Comparison of ENCODE assay signal across 24 cellular contexts in genomic region chr2:200270732-200271131, GRCh38. TPM values are rescaled to one million over a fixed set of nuclear protein-coding genes. Genes with fewer than 3 reads are reported as not detected.
DNase-seq lines count a peak whose midpoint lies in the region; ATAC-seq, FAIRE-seq and TF ChIP-seq lines count a peak whose summit lies in the region.
"Had no signal": no experiment of that assay in that cellular context is flagged by ENCODE, and none has a peak within 500 bp of the region (broad histone marks: within the 10 kb centered on the region; RNA-seq: fewer than 3 reads in every experiment).

No MANE protein-coding gene starts in this region.

- H3K36me3 ChIP-seq in HEK293 (ENCODE audit: control insufficient read depth in 2 of 2, insufficient read depth in 1 of 2, low read length in 2 of 2) = no peaks in the 10 kb centered on the region
- H3K36me3 ChIP-seq in PC-3 (ENCODE audit: low read depth, low read length) = no peaks in the 10 kb centered on the region
- H3K36me3 ChIP-seq in keratinocyte (ENCODE audit: control insufficient read depth in 2 of 2, extremely low read depth in 1 of 2, insufficient read depth in 2 of 2, low read length in 2 of 2) = no peaks in the 10 kb centered on the region
- H3K36me3 ChIP-seq: BE2C; BLaER1 treated with 17β-estradiol and CSF1 and Interleukin-3, amounts not matched to agents 10 nM and 100 nM; HAP-1 had no signal

- H3K4me2 ChIP-seq in PC-3 (ENCODE audit: low read length) (no peak overlapping the region), keratinocyte (ENCODE audit: control insufficient read depth, extremely low read depth, insufficient read depth, low read depth, low read length) (no peak overlapping the region)
- H3K4me2 ChIP-seq: A549, GM23338 had no signal

- POLR2A ChIA-PET in HEK293 (lab: Yijun Ruan, JAX) = no interaction called here
- POLR2A ChIA-PET in PC-3 (lab: Charles Lee; ENCODE audit: unreplicated experiment) = no interaction called here

- no peaks in the 10 kb centered on the region for H3K9me1 ChIP-seq in keratinocyte (ENCODE audit: control insufficient read depth, extremely low read depth, insufficient read depth, low read length)

- dilution Hi-C loops in keratinocyte (cut with MboI; ENCODE audit: extremely low pct_ligation_motif_present, low sequenced_read_pairs) = no loop called here

- H3F3A ChIP-seq in PC-3 (ENCODE audit: low read length, unreplicated experiment) = no peaks in the 10 kb centered on the region

- no peak overlapping the region for H3K27ac ChIP-seq in HEK293 (ENCODE audit: extremely low read depth, low read depth, low read length)
- H3K27ac ChIP-seq in PC-3 (ENCODE audit: low read length) = no peak overlapping the region
- H3K27ac ChIP-seq in keratinocyte (ENCODE audit: control insufficient read depth, insufficient read depth, low read length) = no peak overlapping the region
- H3K27ac ChIP-seq: A549; BLaER1 treated with 17β-estradiol and CSF1 and Interleukin-3, amounts not matched to agents 10 nM and 100 nM had no signal

- DNase-seq in PC-3 (peak; percentile 52), epithelial cell of esophagus (ENCODE audit: low read depth) (peak; percentile 69), keratinocyte (ENCODE audit: low read depth, low spot score) (no peak), GOT3 (lab: John Stamatoyannopoulos, UW) (no peak), pons (ENCODE audit: low spot score) (no peak)
- DNase-seq: 8988T; ACHN; AML-193; BE2C; CD4-positive, alpha-beta T cell; CD8-positive, alpha-beta memory T cell; DMS 273 treated with DMSO at 0.1 percent for 48 hours; DMS79; EL; GDM1 had no signal

- FAIRE-seq in keratinocyte (lab: Jason Lieb, UNC) = peak; percentile 65
- FAIRE-seq: A549, D721Med, GM12878, H54 had no signal

- H3K79me2 ChIP-seq in PC-3 (ENCODE audit: low read length) = no peaks in the 10 kb centered on the region
- H3K79me2 ChIP-seq in keratinocyte (ENCODE audit: control insufficient read depth, insufficient read depth, low read length) = no peaks in the 10 kb centered on the region

- H3K9me2 ChIP-seq in PC-3 (replicated peaks; ENCODE audit: low read length) = no peaks in the 10 kb centered on the region

- intact Hi-C loops in PC-3 (cut with micrococcal nuclease) = no loop called here

- H4K20me1 ChIP-seq in PC-3 (ENCODE audit: low read length) = no peaks in the 10 kb centered on the region
- H4K20me1 ChIP-seq in keratinocyte (ENCODE audit: control insufficient read depth, extremely low read depth, insufficient read depth, low read length) = no peaks in the 10 kb centered on the region
- H4K20me1 ChIP-seq: BLaER1 treated with 17β-estradiol and CSF1 and Interleukin-3, amounts not matched to agents 10 nM and 100 nM had no signal

- TF ChIP-seq CTCF in HEK293 (tag by site-specific recombination; IDR thresholded peaks at IDR 0.05) (no peak), PC-3 (conservative IDR thresholded peaks at IDR 0.05; ENCODE audit: low read depth, low read length) (no peak), epithelial cell of esophagus (IDR thresholded peaks at IDR 0.05; ENCODE audit: insufficient read depth, low read depth, low read length, missing control alignments) (no peak), keratinocyte (optimal IDR thresholded peaks at IDR 0.05 in 1 of 3, IDR thresholded peaks at IDR 0.05 in 1 of 3, conservative IDR thresholded peaks at IDR 0.05 in 1 of 3; ENCODE audit: extremely low read depth in 1 of 3, insufficient read depth in 2 of 3, low read length in 3 of 3) (no peak)

- 0 out of 2 replicates have a peak overlapping the region, but pooled peaks have one; percentile 9 for H2AFZ ChIP-seq in PC-3 (ENCODE audit: low read length)
- H2AFZ ChIP-seq in keratinocyte (ENCODE audit: control insufficient read depth, low read length) = no peak overlapping the region
- H2AFZ ChIP-seq: GM23338 had no signal

- H3K4me1 ChIP-seq in HEK293 (ENCODE audit: control insufficient read depth, insufficient read depth, low read length) (no peaks in the 10 kb centered on the region), PC-3 (ENCODE audit: insufficient read depth, low read length) (peaks cover 10% of the 10 kb centered on the region; the same call in 1 of the 2 replicates), keratinocyte (ENCODE audit: control insufficient read depth, extremely low read depth, insufficient read depth, low read length) (peaks cover 4% of the 10 kb centered on the region)
- H3K4me1 ChIP-seq: A549, BE2C had no signal

- CTCF ChIA-PET in HEK293 (lab: Yijun Ruan, JAX) = no interaction called here
- CTCF ChIA-PET in PC-3 (lab: Charles Lee) = no interaction called here

- H3K9ac ChIP-seq in PC-3 (ENCODE audit: low read length) (no peak overlapping the region), keratinocyte (ENCODE audit: control insufficient read depth, extremely low read depth, insufficient read depth, low read length) (no peak overlapping the region)
- H3K9ac ChIP-seq: BLaER1 treated with 17β-estradiol and CSF1 and Interleukin-3, amounts not matched to agents 10 nM and 100 nM had no signal

- no peaks in the 10 kb centered on the region for H3K27me3 ChIP-seq in PC-3 (ENCODE audit: low read length)
- H3K27me3 ChIP-seq in keratinocyte (ENCODE audit: control insufficient read depth, extremely low read depth, insufficient read depth, low read length) = no peaks in the 10 kb centered on the region
- H3K27me3 ChIP-seq: BE2C; BLaER1 treated with 17β-estradiol and CSF1 and Interleukin-3, amounts not matched to agents 10 nM and 100 nM had no signal

- ATAC-seq in PC-3 (peak; percentile 22; the same call in 1 of the 2 replicates), GM21529 (IDR thresholded peaks at IDR 0.05; ENCODE audit: unreplicated experiment) (no peak)
- ATAC-seq: A549, GM12878, GM23338 had no signal

- H3K9me3 ChIP-seq in HEK293 (ENCODE audit: control insufficient read depth, insufficient read depth, low read depth, low read length) (no peaks in the 10 kb centered on the region), PC-3 (ENCODE audit: low read length) (no peaks in the 10 kb centered on the region), keratinocyte (ENCODE audit: control insufficient read depth, low read depth, low read length) (no peaks in the 10 kb centered on the region)
- H3K9me3 ChIP-seq: A549; BE2C; BLaER1 treated with 17β-estradiol and CSF1 and Interleukin-3, amounts not matched to agents 10 nM and 100 nM; HAP-1 had no signal

- BruUV-seq in PC-3 (replicated peaks; lab: Mats Ljungman, UMichigan) = no TSS peak

- H3K4me3 ChIP-seq in HEK293 (ENCODE audit: low read depth, low read length) (no peak overlapping the region), PC-3 (ENCODE audit: low read length) (no peak overlapping the region), epithelial cell of esophagus (ENCODE audit: low read length) (no peak overlapping the region), keratinocyte (ENCODE audit: control insufficient read depth in 2 of 3, extremely low read depth in 1 of 3, insufficient read depth in 2 of 3, low read depth in 1 of 3, low read length in 3 of 3) (no peak overlapping the region)
- H3K4me3 ChIP-seq: A549; BLaER1 treated with 17β-estradiol and CSF1 and Interleukin-3, amounts not matched to agents 10 nM and 100 nM; GM12878; GM23338; HAP-1 had no signal

TF ChIP-seq in HEK293, 187 proteins besides CTCF, POLR2A, EP300 and RAD21:
- TF ChIP-seq SCRT1 (tag by site-specific recombination; IDR thresholded peaks at IDR 0.05; ENCODE audit: borderline replicate concordance) (peak; percentile 29; the same call in 1 of the 2 replicates), ZNF2 (tag by site-specific recombination; IDR thresholded peaks at IDR 0.05) (no peak), ZNF626 (tag by site-specific recombination; IDR thresholded peaks at IDR 0.05) (no peak), ZNF292 (tag by site-specific recombination; IDR thresholded peaks at IDR 0.05; ENCODE audit: borderline replicate concordance, low read depth) (no peak), ZNF544 (tag by site-specific recombination; IDR thresholded peaks at IDR 0.05) (no peak), ZNF10 (tag by site-specific recombination; IDR thresholded peaks at IDR 0.05) (no peak), ZNF311 (tag by site-specific recombination; IDR thresholded peaks at IDR 0.05; ENCODE audit: borderline replicate concordance) (no peak), SCRT2 (tag by site-specific recombination; IDR thresholded peaks at IDR 0.05) (peak; percentile 55), ZNF837 (tag by site-specific recombination; IDR thresholded peaks at IDR 0.05) (no peak)

RNA-seq across cellular contexts. Expression of gene SPATS2L, which starts 35.8 kb away (rescaled TPM):
- total RNA-seq in PC-3 (2014; rRNA removed) = 144 and 174 TPM in 2 replicates
- 80.2 to 125 TPM (median 95.3 TPM) in 3 replicates for polyA plus RNA-seq in keratinocyte
- 164 TPM for polyA plus RNA-seq in keratinocyte (2011; ENCODE audit: low read depth)
- polyA plus RNA-seq in keratinocyte (2011; cell fraction: cytosol; rRNA removed) = 91.4 and 123 TPM in 2 replicates
- 58.8 and 65.8 TPM in 2 replicates for polyA plus RNA-seq in keratinocyte (2011; cell fraction: nucleus; rRNA removed)
- 66.1 and 86.1 TPM in 2 replicates for polyA plus RNA-seq in keratinocyte (2012; ENCODE audit: low replicate concordance)
- polyA minus RNA-seq in keratinocyte = 28.6 to 83.5 TPM (median 82.7 TPM) in 3 replicates
- polyA minus RNA-seq in keratinocyte (2011; cell fraction: cytosol; rRNA and poly(A)+ RNA removed) = 77.3 TPM
- polyA minus RNA-seq in keratinocyte (2011; cell fraction: nucleus; rRNA and poly(A)+ RNA removed) = 34.2 and 61.2 TPM in 2 replicates

Comparison
In these comparisons a context has a peak if more than half of its experiments do, and no peak if none do; other contexts are left out.
1. DNase-seq: peak in PC-3 (single experiment) and epithelial cell of esophagus (single experiment); none in keratinocyte (single experiment), GOT3 (single experiment) and pons (single experiment).